In the genomic region with DNA sequence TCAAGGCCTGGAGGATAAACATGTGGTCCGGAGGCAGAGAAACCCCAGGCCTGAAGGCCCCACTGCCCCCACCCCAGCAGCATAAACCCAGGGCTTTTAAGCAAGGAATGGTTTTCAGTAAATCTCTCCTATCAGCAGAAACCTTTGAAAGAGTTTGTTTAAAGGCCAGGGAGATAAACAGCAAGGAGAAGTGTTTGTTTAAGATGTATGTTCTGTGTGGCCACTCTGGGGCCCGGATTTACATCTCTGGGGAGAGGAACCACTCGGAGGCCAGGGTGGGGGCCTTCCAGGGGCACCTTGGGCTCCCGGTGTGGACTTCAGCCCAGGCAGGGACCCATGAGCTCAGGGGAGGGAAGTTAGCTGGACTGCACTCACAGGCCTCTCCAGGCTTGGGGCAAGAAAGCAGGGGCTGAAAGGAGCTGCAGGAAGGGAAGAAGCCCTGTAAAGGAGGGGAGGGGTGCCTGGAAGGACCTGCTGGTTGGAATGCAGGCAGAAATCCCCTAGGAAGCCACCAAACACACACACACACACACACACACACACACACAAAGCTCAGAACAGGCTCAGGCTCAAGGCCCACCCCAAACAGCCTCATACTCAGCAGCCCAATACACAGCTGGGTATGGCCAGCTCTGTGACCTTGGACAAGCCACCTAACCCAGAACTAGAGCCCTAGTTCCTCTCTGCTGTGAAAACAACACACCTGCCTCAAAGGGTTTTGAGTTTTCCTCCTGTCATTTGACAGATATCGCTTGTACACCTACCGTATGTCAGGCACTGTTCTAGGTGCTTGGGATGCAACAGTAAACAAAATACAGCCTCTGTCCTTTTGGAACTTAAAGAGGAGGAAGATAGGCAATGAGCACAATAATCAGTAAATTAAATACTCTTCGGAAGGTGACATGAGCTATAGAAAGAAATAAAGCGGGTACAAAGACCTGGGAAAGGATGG, we compare ENCODE assay signal across 19 cellular contexts. TPM values are rescaled to one million over a fixed set of nuclear protein-coding genes. Genes with fewer than 3 reads are reported as not detected.
A peak's percentile ranks its signal among the peaks of the same experiment; 100 is the strongest.
DNase-seq lines count a peak whose midpoint lies in the region; ATAC-seq and TF ChIP-seq lines count a peak whose summit lies in the region.
"Had no signal": no experiment of that assay in that cellular context is flagged by ENCODE, and none has a peak within 500 bp of the region (broad histone marks: within the 10 kb centered on the region; RNA-seq: fewer than 3 reads in every experiment).

No MANE protein-coding gene starts in this region.

- peak overlapping the region; percentile 34 for H3K56ac ChIP-seq in mesendoderm (ENCODE audit: low read length)

- no peak overlapping the region for H3K4ac ChIP-seq in mesendoderm (ENCODE audit: low read depth, low read length)

- no peak overlapping the region for H2BK5ac ChIP-seq in mesendoderm (ENCODE audit: low read length)

- no peak overlapping the region for H3K4me3 Mint-ChIP-seq in chondrocyte (ENCODE audit: unreplicated experiment)
- H3K4me3 Mint-ChIP-seq: activated CD4-positive, alpha-beta memory T cell treated with anti-CD3 and anti-CD28 coated beads for 36 hours; effector memory CD8-positive, alpha-beta T cell; neural crest cell had no signal

- H2BK120ac ChIP-seq in mesendoderm (ENCODE audit: low read depth, low read length), result no peak overlapping the region

- H3K27ac ChIP-seq in body of pancreas (peak overlapping the region in 3 of 4 donors; percentile 20 to 50 (median 50)), mesendoderm (ENCODE audit: low read depth, low read length) (no peak overlapping the region), thyroid gland (peak overlapping the region in 2 of 3 donors; percentile 71)
- H3K27ac ChIP-seq: BLaER1, suprapubic skin had no signal

- H3K9me3 ChIP-seq in body of pancreas (no peaks in the 10 kb centered on the region), thyroid gland (no peaks in the 10 kb centered on the region)
- H3K9me3 ChIP-seq: BLaER1, suprapubic skin had no signal

- intact Hi-C loops in body of pancreas (cut with DNase I), result no loop called here
- intact Hi-C loops in thyroid gland (cut with DNase I), result no loop called here

- H3K4me1 ChIP-seq in body of pancreas (peaks cover 13% of the 10 kb centered on the region), mesendoderm (ENCODE audit: control insufficient read depth, low read depth, low read length) (no peaks in the 10 kb centered on the region), thyroid gland (peaks cover 14 to 24% of the 10 kb centered on the region in 2 donors)
- H3K4me1 ChIP-seq: suprapubic skin had no signal

- 43 to 54% methylated on average over 8 of the region's 8 CpGs for WGBS in body of pancreas, 2 donors
- no CpG with 5 or more reads among the region's 8 CpGs for WGBS in mesendoderm (ENCODE audit: extremely low coverage, insufficient coverage, low lambda C conversion rate)
- WGBS in thyroid gland, 2 donors, result 53 to 60% methylated on average over 8 of the region's 8 CpGs

- no peaks in the 10 kb centered on the region for H3K27me3 ChIP-seq in body of pancreas
- no peaks in the 10 kb centered on the region for H3K27me3 ChIP-seq in mesendoderm (ENCODE audit: insufficient read depth, low read length, poor library complexity)
- H3K27me3 ChIP-seq in thyroid gland, result no peaks in the 10 kb centered on the region
- H3K27me3 ChIP-seq: BLaER1 had no signal

- H4K8ac ChIP-seq in mesendoderm (ENCODE audit: low read depth, low read length), result no peak overlapping the region

- no peaks in the 10 kb centered on the region for H3K36me3 Mint-ChIP-seq in chondrocyte (ENCODE audit: low read depth)
- H3K36me3 Mint-ChIP-seq: activated CD4-positive, alpha-beta memory T cell treated with anti-CD3 and anti-CD28 coated beads for 36 hours had no signal

- H3K36me3 ChIP-seq in body of pancreas (replicated peaks in 1 of 2; ENCODE audit: insufficient read depth in 1 of 2, low read depth in 2 of 2) (no peaks in the 10 kb centered on the region), mesendoderm (ENCODE audit: control insufficient read depth, insufficient read depth, low read length) (no peaks in the 10 kb centered on the region), thyroid gland (no peaks in the 10 kb centered on the region)
- H3K36me3 ChIP-seq: BLaER1, suprapubic skin had no signal

- DNase-seq in HuH-7 (ENCODE audit: low spot score), result peak; percentile 88
- DNase-seq in body of pancreas, result peak in 3 of 4 donors; percentile 29 to 46 (median 42)
- peak; percentile 27 for DNase-seq in mesendoderm
- peak; percentile 29 to 47 for DNase-seq in thyroid gland
- DNase-seq in chondrocyte (ENCODE audit: low spot score), result no peak
- no peak for DNase-seq in NOMO-1 treated with DMSO at 0.1 percent for 48 hours (lab: John Stamatoyannopoulos, UW; ENCODE audit: unreplicated experiment)
- DNase-seq: activated CD4-positive, alpha-beta memory T cell treated with anti-CD3 and anti-CD28 coated beads for 36 hours; activated T-cell treated with anti-CD3 and anti-CD28 coated beads, Interleukin-2, amount 50 U/mL, for 48 hours; central memory CD4-positive, alpha-beta T cell; effector memory CD8-positive, alpha-beta T cell; KBM-7; NCI-H1048; NCI-H2107; NCI-H748 treated with DMSO at 0.1 percent for 48 hours; stimulated activated CD4-positive, alpha-beta T cell treated with anti-CD3 and anti-CD28 coated beads, Interleukin-2, amount 100 ng/mL, for 48 hours had no signal

- no peaks in the 10 kb centered on the region for H3K79me2 ChIP-seq in mesendoderm (ENCODE audit: control insufficient read depth, insufficient read depth, low read length)

- no peak overlapping the region for H3K27ac Mint-ChIP-seq in chondrocyte (ENCODE audit: unreplicated experiment)
- H3K27ac Mint-ChIP-seq: activated CD4-positive, alpha-beta memory T cell treated with anti-CD3 and anti-CD28 coated beads for 36 hours; effector memory CD8-positive, alpha-beta T cell had no signal

- H3K9ac ChIP-seq in mesendoderm (ENCODE audit: low read length), result no peak overlapping the region
- H3K9ac ChIP-seq: BLaER1 had no signal

- no peak overlapping the region for H2BK15ac ChIP-seq in mesendoderm (replicated peaks; ENCODE audit: low read depth)

- H4K5ac ChIP-seq in mesendoderm (ENCODE audit: low read length), result no peak overlapping the region

- H3K4me3 ChIP-seq in body of pancreas (no peak overlapping the region), mesendoderm (ENCODE audit: low read length) (no peak overlapping the region), thyroid gland (replicated peaks in 1 of 3) (no peak overlapping the region)
- H3K4me3 ChIP-seq: BLaER1, suprapubic skin had no signal

- no peaks in the 10 kb centered on the region for H3K79me1 ChIP-seq in mesendoderm (ENCODE audit: low read length)

- no peaks in the 10 kb centered on the region for H3K9me3 Mint-ChIP-seq in chondrocyte (ENCODE audit: low read depth)
- H3K9me3 Mint-ChIP-seq: activated CD4-positive, alpha-beta memory T cell treated with anti-CD3 and anti-CD28 coated beads for 36 hours; effector memory CD8-positive, alpha-beta T cell; neural crest cell had no signal

- peaks cover 30% of the 10 kb centered on the region for H3K27me3 Mint-ChIP-seq in chondrocyte (ENCODE audit: low read depth)

- H2AK5ac ChIP-seq in mesendoderm (ENCODE audit: low read length), result no peak overlapping the region

- H3K4me1 Mint-ChIP-seq in chondrocyte (ENCODE audit: low read depth), result no peaks in the 10 kb centered on the region

- TF ChIP-seq CTCF in body of pancreas (IDR thresholded peaks at IDR 0.05) (no peak), thyroid gland (IDR thresholded peaks at IDR 0.05) (no peak), chondrocyte (IDR thresholded peaks at IDR 0.05) (no peak)

- H3K18ac ChIP-seq in mesendoderm (ENCODE audit: low read length), result no peak overlapping the region

- TF ChIP-seq POLR2A in body of pancreas (IDR thresholded peaks at IDR 0.05) (no peak), thyroid gland (IDR thresholded peaks at IDR 0.05) (no peak)

- H3K23ac ChIP-seq in mesendoderm (ENCODE audit: low read length), result no peak overlapping the region

- peak; percentile 33 for ATAC-seq in body of pancreas
- no peak for ATAC-seq in HG02759 (IDR thresholded peaks at IDR 0.05; ENCODE audit: unreplicated experiment)
- ATAC-seq: effector memory CD8-positive, alpha-beta T cell had no signal

- H3K4me2 ChIP-seq in mesendoderm (ENCODE audit: low read length), result no peak overlapping the region
- H3K4me2 ChIP-seq: BLaER1 had no signal

RNA-seq across cellular contexts. Expression of a gene that starts 26.2 kb away (rescaled TPM):
- 10 to 100 TPM in 1 of 2 donors, 1 to 10 TPM in 1; 8.6 to 10.5 TPM for total RNA-seq in body of pancreas
- 9.2 TPM for polyA plus RNA-seq in mesendoderm (2013, experiment 1 of 2)
- 8.4 TPM for polyA plus RNA-seq in mesendoderm (2013, experiment 2 of 2)
- 10 to 100 TPM; 12.6 to 42.4 (median 23.7) TPM for total RNA-seq in thyroid gland
- total RNA-seq in chondrocyte, result 17.2 to 19.8 TPM (median 18.6 TPM) in 3 replicates

Comparison
In these comparisons a context has a peak if more than half of its experiments do, and no peak if none do; other contexts are left out.
1. DNase-seq: peak in HuH-7 (single experiment), body of pancreas (3 of 4), mesendoderm (single experiment) and thyroid gland (2 of 2); none in chondrocyte (single experiment) and NOMO-1 treated with DMSO at 0.1 percent for 48 hours (single experiment).